ENCODE assay signal across 17 cellular contexts in the genomic region with DNA sequence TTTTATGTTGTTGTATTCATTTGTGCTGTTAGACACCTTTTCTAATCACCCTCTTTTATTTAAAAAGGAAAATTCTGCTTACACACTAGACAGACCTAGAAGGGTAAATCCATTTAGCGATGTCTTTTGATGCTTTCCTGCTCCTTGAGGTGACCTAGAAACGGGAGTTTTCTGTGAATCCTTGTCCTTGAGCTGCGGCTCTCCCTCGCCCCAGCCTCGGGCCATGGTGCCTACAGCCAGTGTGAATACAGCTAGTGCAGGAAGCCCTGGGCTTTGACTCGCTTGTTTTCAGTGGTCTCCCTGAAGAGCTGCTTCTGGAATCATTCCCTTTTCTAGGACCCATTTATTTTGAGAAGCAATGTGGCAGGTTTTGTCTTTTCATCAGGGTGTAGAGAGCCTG.
"Had no signal": no experiment of that assay in that cellular context is flagged by ENCODE, and none has a peak within 500 bp of the region (broad histone marks: within the 10 kb centered on the region; RNA-seq: fewer than 3 reads in every experiment).

No MANE protein-coding gene starts in this region.

- H3K27me3 Mint-ChIP-seq: activated CD4-positive, alpha-beta T cell treated with anti-CD3 and anti-CD28 coated beads, Interleukin-2, amount 10 ng/mL, durations not matched to agents 7 days and 5 days; activated naive CD8-positive, alpha-beta T cell treated with anti-CD3 and anti-CD28 coated beads, Interleukin-2, amount 50 U/mL, for 24 hours; activated T-cell treated with anti-CD3 and anti-CD28 coated beads, Interleukin-2, amount 50 U/mL, for 24 hours; dendritic cell treated with granulocyte-macrophage colony-stimulating factor and Interleukin-4, amounts not matched to agents 40 ng/mL and 50 ng/mL, for 4 days; stimulated activated naive B cell treated with anti-CD40 and anti-IgM and Interleukin-4, amounts not matched to agents 10 μg/mL and 1 μg/mL and 100 μg/mL, for 72 hours had no signal

- H3K27ac ChIP-seq: brain microvascular endothelial cell, prostate gland, tibial artery had no signal

- ATAC-seq: activated CD4-positive, CD25-positive, alpha-beta regulatory T cell treated with anti-CD3 and anti-CD28 coated beads, Interleukin-2, amount 50 U/mL, for 24 hours; activated CD8-positive, alpha-beta T cell treated with anti-CD3 and anti-CD28 coated beads, Interleukin-2, amount 10 ng/mL, durations not matched to agents 7 days and 5 days; activated naive CD8-positive, alpha-beta T cell treated with anti-CD3 and anti-CD28 coated beads, Interleukin-2, amount 50 U/mL, for 24 hours; left colon; stimulated activated naive B cell treated with anti-CD40 and anti-IgM and Interleukin-4, amounts not matched to agents 10 μg/mL and 1 μg/mL and 100 μg/mL, for 72 hours had no signal

- H3K27me3 ChIP-seq: brain microvascular endothelial cell, tibial artery had no signal

- H3K9me3 ChIP-seq: prostate gland, tibial artery had no signal

- H3K9me3 Mint-ChIP-seq: activated CD4-positive, alpha-beta T cell treated with anti-CD3 and anti-CD28 coated beads, Interleukin-2, amount 10 ng/mL, durations not matched to agents 7 days and 5 days; activated naive CD4-positive, alpha-beta T cell treated with anti-CD3 and anti-CD28 coated beads for 36 hours; activated naive CD8-positive, alpha-beta T cell treated with anti-CD3 and anti-CD28 coated beads, Interleukin-2, amount 50 U/mL, for 24 hours; activated T-cell treated with anti-CD3 and anti-CD28 coated beads, Interleukin-2, amount 50 U/mL, for 24 hours; dendritic cell treated with granulocyte-macrophage colony-stimulating factor and Interleukin-4, amounts not matched to agents 40 ng/mL and 50 ng/mL, for 4 days; nephron progenitor cell; stimulated activated naive B cell treated with anti-CD40 and anti-IgM and Interleukin-4, amounts not matched to agents 10 μg/mL and 1 μg/mL and 100 μg/mL, for 72 hours; T-helper 1 cell treated with Interleukin-12 subunit alpha and Interleukin-12 subunit beta and Interleukin-4 antibody, amounts not matched to agents 30 μg/mL and 1 μg/mL, for 36 hours had no signal

- H3K4me1 ChIP-seq: prostate gland, tibial artery had no signal

- H3K27ac Mint-ChIP-seq: activated CD4-positive, alpha-beta T cell treated with anti-CD3 and anti-CD28 coated beads, Interleukin-2, amount 10 ng/mL, durations not matched to agents 7 days and 5 days; activated CD8-positive, alpha-beta T cell treated with anti-CD3 and anti-CD28 coated beads, Interleukin-2, amount 10 ng/mL, durations not matched to agents 7 days and 5 days; activated naive CD4-positive, alpha-beta T cell treated with anti-CD3 and anti-CD28 coated beads for 36 hours; activated naive CD8-positive, alpha-beta T cell treated with anti-CD3 and anti-CD28 coated beads, Interleukin-2, amount 50 U/mL, for 24 hours; activated T-cell treated with anti-CD3 and anti-CD28 coated beads, Interleukin-2, amount 50 U/mL, for 24 hours; dendritic cell treated with granulocyte-macrophage colony-stimulating factor and Interleukin-4, amounts not matched to agents 40 ng/mL and 50 ng/mL, for 4 days; nephron progenitor cell; stimulated activated naive B cell treated with anti-CD40 and anti-IgM and Interleukin-4, amounts not matched to agents 10 μg/mL and 1 μg/mL and 100 μg/mL, for 72 hours; T-helper 1 cell treated with Interleukin-12 subunit alpha and Interleukin-12 subunit beta and Interleukin-4 antibody, amounts not matched to agents 30 μg/mL and 1 μg/mL, for 36 hours had no signal

- H3K4me3 Mint-ChIP-seq: activated CD4-positive, alpha-beta T cell treated with anti-CD3 and anti-CD28 coated beads, Interleukin-2, amount 10 ng/mL, durations not matched to agents 7 days and 5 days; activated CD8-positive, alpha-beta T cell treated with anti-CD3 and anti-CD28 coated beads, Interleukin-2, amount 10 ng/mL, durations not matched to agents 7 days and 5 days; activated naive CD4-positive, alpha-beta T cell treated with anti-CD3 and anti-CD28 coated beads for 36 hours; activated naive CD8-positive, alpha-beta T cell treated with anti-CD3 and anti-CD28 coated beads, Interleukin-2, amount 50 U/mL, for 24 hours; activated T-cell treated with anti-CD3 and anti-CD28 coated beads, Interleukin-2, amount 50 U/mL, for 24 hours; dendritic cell treated with granulocyte-macrophage colony-stimulating factor and Interleukin-4, amounts not matched to agents 40 ng/mL and 50 ng/mL, for 4 days; nephron progenitor cell; stimulated activated naive B cell treated with anti-CD40 and anti-IgM and Interleukin-4, amounts not matched to agents 10 μg/mL and 1 μg/mL and 100 μg/mL, for 72 hours; T-helper 1 cell treated with Interleukin-12 subunit alpha and Interleukin-12 subunit beta and Interleukin-4 antibody, amounts not matched to agents 30 μg/mL and 1 μg/mL, for 36 hours had no signal

- DNase-seq: activated CD4-positive, alpha-beta T cell treated with anti-CD3 and anti-CD28 coated beads, Interleukin-2, amount 10 ng/mL, durations not matched to agents 7 days and 5 days; activated CD8-positive, alpha-beta T cell treated with anti-CD3 and anti-CD28 coated beads, Interleukin-2, amount 10 ng/mL, durations not matched to agents 7 days and 5 days; activated naive CD4-positive, alpha-beta T cell treated with anti-CD3 and anti-CD28 coated beads for 36 hours; activated naive CD8-positive, alpha-beta T cell treated with anti-CD3 and anti-CD28 coated beads, Interleukin-2, amount 50 U/mL, for 24 hours; activated T-cell treated with anti-CD3 and anti-CD28 coated beads, Interleukin-2, amount 50 U/mL, for 24 hours; aorta; brain microvascular endothelial cell; effector memory CD4-positive, alpha-beta T cell; hippocampal formation; left colon; nephron progenitor cell; stimulated activated naive B cell treated with anti-CD40 and anti-IgM and Interleukin-4, amounts not matched to agents 10 μg/mL and 1 μg/mL and 100 μg/mL, for 72 hours had no signal

- H3K4me1 Mint-ChIP-seq: activated CD4-positive, alpha-beta T cell treated with anti-CD3 and anti-CD28 coated beads, Interleukin-2, amount 10 ng/mL, durations not matched to agents 7 days and 5 days; activated naive CD8-positive, alpha-beta T cell treated with anti-CD3 and anti-CD28 coated beads, Interleukin-2, amount 50 U/mL, for 24 hours; nephron progenitor cell had no signal

- H3K4me3 ChIP-seq: prostate gland, tibial artery had no signal
